13 cellular contexts compared by ENCODE assay signal in genomic region chr17:48160177-48160967, GRCh38. TPM values are rescaled to one million over a fixed set of nuclear protein-coding genes. Genes with fewer than 3 reads are reported as not detected.
DNase-seq lines count a peak whose midpoint lies in the region; ATAC-seq and TF ChIP-seq lines count a peak whose summit lies in the region.
"Had no signal": no experiment of that assay in that cellular context is flagged by ENCODE, and none has a peak within 500 bp of the region (broad histone marks: within the 10 kb centered on the region; RNA-seq: fewer than 3 reads in every experiment).

No MANE protein-coding gene starts in this region.

- TF ChIP-seq CTCF in left lung (IDR thresholded peaks at IDR 0.05), result no peak

- H3K9me3 ChIP-seq in left lung, result no peaks in the 10 kb centered on the region

- no peaks in the 10 kb centered on the region for H3K9me3 Mint-ChIP-seq in activated T-helper 1 cell treated with anti-CD3 and anti-CD28 coated beads, Interleukin-12 subunit alpha, Interleukin-12 subunit beta, Interleukin-2, Interleukin-4 antibody, amounts not matched to agents 30 ng/mL and 10 ng/mL and 1 ng/mL, durations not matched to agents 14 hours and 24 hours and 36 hours
- H3K9me3 Mint-ChIP-seq: activated CD4-positive, alpha-beta T cell treated with anti-CD3 and anti-CD28 coated beads, Interleukin-2, amount 10 ng/mL, durations not matched to agents 24 days and 14 days; activated T-helper 2 cell treated with anti-CD3 and anti-CD28 coated beads, Interferon-gamma antibody, Interleukin-2, Interleukin-4, amounts not matched to agents 10 μg/mL and 5 μg/mL and 100 μg/mL, durations not matched to agents 14 hours and 24 hours and 36 hours; brain; stimulated activated memory B cell treated with anti-CD40 and anti-IgM and Interleukin-4, amounts not matched to agents 10 μg/mL and 1 μg/mL and 100 μg/mL, for 72 hours had no signal

- H3K36me3 Mint-ChIP-seq in activated T-helper 1 cell treated with anti-CD3 and anti-CD28 coated beads, Interleukin-12 subunit alpha, Interleukin-12 subunit beta, Interleukin-2, Interleukin-4 antibody, amounts not matched to agents 30 ng/mL and 10 ng/mL and 1 ng/mL, durations not matched to agents 14 hours and 24 hours and 36 hours (ENCODE audit: low read depth), result peaks cover 21% of the 10 kb centered on the region
- H3K36me3 Mint-ChIP-seq: brain; stimulated activated memory B cell treated with anti-CD40 and anti-IgM and Interleukin-4, amounts not matched to agents 10 μg/mL and 1 μg/mL and 100 μg/mL, for 72 hours had no signal

- no peak overlapping the region for H3K27ac ChIP-seq in left lung

- no peak overlapping the region for H3K4me3 ChIP-seq in left lung

- H3K27ac Mint-ChIP-seq in activated T-helper 1 cell treated with anti-CD3 and anti-CD28 coated beads, Interleukin-12 subunit alpha, Interleukin-12 subunit beta, Interleukin-2, Interleukin-4 antibody, amounts not matched to agents 30 ng/mL and 10 ng/mL and 1 ng/mL, durations not matched to agents 14 hours and 24 hours and 36 hours, result no peak overlapping the region
- H3K27ac Mint-ChIP-seq: activated CD4-positive, alpha-beta T cell treated with anti-CD3 and anti-CD28 coated beads, Interleukin-2, amount 10 ng/mL, durations not matched to agents 24 days and 14 days; activated T-helper 2 cell treated with anti-CD3 and anti-CD28 coated beads, Interferon-gamma antibody, Interleukin-2, Interleukin-4, amounts not matched to agents 10 μg/mL and 5 μg/mL and 100 μg/mL, durations not matched to agents 14 hours and 24 hours and 36 hours; stimulated activated memory B cell treated with anti-CD40 and anti-IgM and Interleukin-4, amounts not matched to agents 10 μg/mL and 1 μg/mL and 100 μg/mL, for 72 hours had no signal

- no peaks in the 10 kb centered on the region for H3K27me3 Mint-ChIP-seq in activated T-helper 1 cell treated with anti-CD3 and anti-CD28 coated beads, Interleukin-12 subunit alpha, Interleukin-12 subunit beta, Interleukin-2, Interleukin-4 antibody, amounts not matched to agents 30 ng/mL and 10 ng/mL and 1 ng/mL, durations not matched to agents 14 hours and 24 hours and 36 hours (ENCODE audit: insufficient read depth)
- H3K27me3 Mint-ChIP-seq: activated CD4-positive, alpha-beta T cell treated with anti-CD3 and anti-CD28 coated beads, Interleukin-2, amount 10 ng/mL, durations not matched to agents 24 days and 14 days; stimulated activated memory B cell treated with anti-CD40 and anti-IgM and Interleukin-4, amounts not matched to agents 10 μg/mL and 1 μg/mL and 100 μg/mL, for 72 hours had no signal

- H3K4me1 Mint-ChIP-seq in activated T-helper 1 cell treated with anti-CD3 and anti-CD28 coated beads, Interleukin-12 subunit alpha, Interleukin-12 subunit beta, Interleukin-2, Interleukin-4 antibody, amounts not matched to agents 30 ng/mL and 10 ng/mL and 1 ng/mL, durations not matched to agents 14 hours and 24 hours and 36 hours (ENCODE audit: low read depth), result peaks cover 9% of the 10 kb centered on the region

- no peak overlapping the region for H3K4me3 Mint-ChIP-seq in activated T-helper 1 cell treated with anti-CD3 and anti-CD28 coated beads, Interleukin-12 subunit alpha, Interleukin-12 subunit beta, Interleukin-2, Interleukin-4 antibody, amounts not matched to agents 30 ng/mL and 10 ng/mL and 1 ng/mL, durations not matched to agents 14 hours and 24 hours and 36 hours
- H3K4me3 Mint-ChIP-seq: activated CD4-positive, alpha-beta T cell treated with anti-CD3 and anti-CD28 coated beads, Interleukin-2, amount 10 ng/mL, durations not matched to agents 24 days and 14 days; brain; stimulated activated memory B cell treated with anti-CD40 and anti-IgM and Interleukin-4, amounts not matched to agents 10 μg/mL and 1 μg/mL and 100 μg/mL, for 72 hours had no signal

- no peaks in the 10 kb centered on the region for H3K4me1 ChIP-seq in left lung

- ATAC-seq in left lung, result peak; percentile 74
- ATAC-seq: stimulated activated memory B cell treated with anti-CD40 and anti-IgM and Interleukin-4, amounts not matched to agents 10 μg/mL and 1 μg/mL and 100 μg/mL, for 72 hours had no signal

- peak; percentile 91 for DNase-seq in DMS153 treated with DMSO at 0.1 percent for 48 hours (lab: John Stamatoyannopoulos, UW; ENCODE audit: unreplicated experiment)
- peak; percentile 23 for DNase-seq in NCI-H128 (lab: John Stamatoyannopoulos, UW; ENCODE audit: unreplicated experiment)
- DNase-seq in NCI-H748 treated with DMSO at 0.1 percent for 48 hours (lab: John Stamatoyannopoulos, UW), result peak; percentile 97
- no peak for DNase-seq in left lung
- DNase-seq in stimulated activated naive CD4-positive, alpha-beta T cell treated with Interleukin-2 at 50 U/mL for 16 hours (lab: John Stamatoyannopoulos, UW), result no peak
- no peak for DNase-seq in activated T-helper 1 cell treated with anti-CD3 and anti-CD28 coated beads, Interleukin-12 subunit alpha, Interleukin-12 subunit beta, Interleukin-2, Interleukin-4 antibody, amounts not matched to agents 30 ng/mL and 10 ng/mL and 1 ng/mL, durations not matched to agents 14 hours and 24 hours and 36 hours (ENCODE audit: low spot score)
- no peak for DNase-seq in SKM-1 (lab: John Stamatoyannopoulos, UW; ENCODE audit: unreplicated experiment)
- no peak for DNase-seq in UCSD-AML1 (lab: John Stamatoyannopoulos, UW; ENCODE audit: unreplicated experiment)
- DNase-seq: activated CD4-positive, alpha-beta T cell treated with anti-CD3 and anti-CD28 coated beads, Interleukin-2, amount 10 ng/mL, durations not matched to agents 24 days and 14 days; SW 1271 had no signal

- intact Hi-C loops in left lung (cut with DNase I), result no loop called here
- intact Hi-C loops in activated T-helper 1 cell treated with anti-CD3 and anti-CD28 coated beads, Interleukin-12 subunit alpha, Interleukin-12 subunit beta, Interleukin-2, Interleukin-4 antibody, amounts not matched to agents 30 ng/mL and 10 ng/mL and 1 ng/mL, durations not matched to agents 14 hours and 24 hours and 36 hours (cut with micrococcal nuclease), result no loop called here

- H3K36me3 ChIP-seq in left lung, result no peaks in the 10 kb centered on the region

- H3K27me3 ChIP-seq in left lung, result peaks cover 0 to 12% of the 10 kb centered on the region in 2 donors

RNA-seq across cellular contexts. Expression of gene SNX11, which starts 52.8 kb away (rescaled TPM):
- 10 to 100 TPM; 21.5 to 32.4 TPM for total RNA-seq in left lung
- 31.1 and 37.1 TPM in 2 replicates for total RNA-seq in activated T-helper 1 cell treated with anti-CD3 and anti-CD28 coated beads, Interleukin-12 subunit alpha, Interleukin-12 subunit beta, Interleukin-2, Interleukin-4 antibody, amounts not matched to agents 30 ng/mL and 10 ng/mL and 1 ng/mL, durations not matched to agents 14 hours and 24 hours and 36 hours

RNA-seq across cellular contexts. Expression of gene CBX1, which starts 59.1 kb away (rescaled TPM):
- total RNA-seq in left lung, result 10 to 100 TPM; 43.0 to 53.8 TPM
- total RNA-seq in activated T-helper 1 cell treated with anti-CD3 and anti-CD28 coated beads, Interleukin-12 subunit alpha, Interleukin-12 subunit beta, Interleukin-2, Interleukin-4 antibody, amounts not matched to agents 30 ng/mL and 10 ng/mL and 1 ng/mL, durations not matched to agents 14 hours and 24 hours and 36 hours, result 61.1 and 62.4 TPM in 2 replicates

Comparison
In these comparisons a context has a peak if more than half of its experiments do, and no peak if none do; other contexts are left out.
1. DNase-seq: peak in DMS153 treated with DMSO at 0.1 percent for 48 hours (single experiment), NCI-H128 (single experiment) and NCI-H748 treated with DMSO at 0.1 percent for 48 hours (single experiment); none in left lung (0 of 2), stimulated activated naive CD4-positive, alpha-beta T cell treated with Interleukin-2 at 50 U/mL for 16 hours (single experiment), activated T-helper 1 cell treated with anti-CD3 and anti-CD28 coated beads, Interleukin-12 subunit alpha, Interleukin-12 subunit beta, Interleukin-2, Interleukin-4 antibody, amounts not matched to agents 30 ng/mL and 10 ng/mL and 1 ng/mL, durations not matched to agents 14 hours and 24 hours and 36 hours (single experiment), SKM-1 (single experiment) and UCSD-AML1 (single experiment).